Comparison of ENCODE assay signal across 1 cellular context in genomic region chr18:57437433-57437781, GRCh38.
TF ChIP-seq lines count a peak whose summit lies in the region.

No MANE protein-coding gene starts in this region.

TF ChIP-seq in HepG2, 621 proteins besides CTCF, POLR2A, EP300 and RAD21 (continued from another document and continues in another):
- TF ChIP-seq MLXIP (CRISPR knock-in tag; IDR thresholded peaks at IDR 0.05; ENCODE audit: borderline replicate concordance) (no peak), HMG20A (CRISPR knock-in tag; IDR thresholded peaks at IDR 0.05; ENCODE audit: borderline replicate concordance) (no peak), HNF1B (CRISPR knock-in tag; IDR thresholded peaks at IDR 0.05) (no peak), ZNF251 (CRISPR knock-in tag; IDR thresholded peaks at IDR 0.05) (no peak), ZNF710 (CRISPR knock-in tag; IDR thresholded peaks at IDR 0.05; ENCODE audit: borderline replicate concordance) (0 out of 2 replicates have a peak, but pooled peaks have one; percentile 14), ZNF629 (CRISPR knock-in tag; conservative IDR thresholded peaks at IDR 0.05) (no peak), ZNF609 (CRISPR knock-in tag; IDR thresholded peaks at IDR 0.05; ENCODE audit: borderline replicate concordance) (no peak), MED1 (CRISPR knock-in tag; IDR thresholded peaks at IDR 0.05) (0 out of 2 replicates have a peak, but pooled peaks have one; percentile 8), E2F1 (CRISPR knock-in tag; IDR thresholded peaks at IDR 0.05) (peak; percentile 45; the same call in 1 of the 2 replicates), TRIM24 (CRISPR knock-in tag; IDR thresholded peaks at IDR 0.05) (no peak), SIX1 (CRISPR knock-in tag; IDR thresholded peaks at IDR 0.05; ENCODE audit: borderline replicate concordance) (no peak), AHDC1 (CRISPR knock-in tag; IDR thresholded peaks at IDR 0.05; ENCODE audit: borderline replicate concordance) (no peak; the same call in 1 of the 2 replicates), ZNF282 (IDR thresholded peaks at IDR 0.05; ENCODE audit: partially characterized antibody) (no peak), FOXO4 (CRISPR knock-in tag; conservative IDR thresholded peaks at IDR 0.05) (no peak), AFF4 (CRISPR knock-in tag; IDR thresholded peaks at IDR 0.05) (no peak), ZNF562 (CRISPR knock-in tag; IDR thresholded peaks at IDR 0.05; ENCODE audit: borderline replicate concordance) (no peak), ZNF556 (CRISPR knock-in tag; IDR thresholded peaks at IDR 0.05; ENCODE audit: borderline replicate concordance) (no peak), MXD4 (CRISPR knock-in tag; IDR thresholded peaks at IDR 0.05) (0 out of 2 replicates have a peak, but pooled peaks have one; percentile 20), ELF1 (CRISPR knock-in tag; IDR thresholded peaks at IDR 0.05) (no peak), ZNF83 (CRISPR knock-in tag; IDR thresholded peaks at IDR 0.05; ENCODE audit: borderline replicate concordance) (no peak), PHF21A (CRISPR knock-in tag; IDR thresholded peaks at IDR 0.05) (0 out of 2 replicates have a peak, but pooled peaks have one; percentile 17), ZNF777 (CRISPR knock-in tag; IDR thresholded peaks at IDR 0.05) (no peak), KLF6 (CRISPR knock-in tag; IDR thresholded peaks at IDR 0.05) (no peak), E2F2 (CRISPR knock-in tag; IDR thresholded peaks at IDR 0.05; ENCODE audit: borderline replicate concordance) (0 out of 2 replicates have a peak, but pooled peaks have one; percentile 19), ZNF670 (CRISPR knock-in tag; IDR thresholded peaks at IDR 0.05; ENCODE audit: borderline replicate concordance) (no peak), NONO (IDR thresholded peaks at IDR 0.05) (no peak), NONO (CRISPR knock-in tag; conservative IDR thresholded peaks at IDR 0.05) (0 out of 2 replicates have a peak, but pooled peaks have one; percentile 8)
